Comparison of ENCODE assay signal across 8 cellular contexts in genomic region chr2:47631306-47631705, GRCh38.
"Had no signal": no experiment of that assay in that cellular context is flagged by ENCODE, and none has a peak within 500 bp of the region (broad histone marks: within the 10 kb centered on the region; RNA-seq: fewer than 3 reads in every experiment).

No MANE protein-coding gene starts in this region.

- DNase-seq: activated CD4-positive, alpha-beta T cell treated with anti-CD3 and anti-CD28 coated beads for 4 hours; activated CD8-positive, alpha-beta T cell treated with anti-CD3 and anti-CD28 coated beads, Interleukin-2, amount 10 ng/mL, durations not matched to agents 7 days and 5 days; cerebellar nuclear complex; nephron progenitor cell; ovary had no signal

- H3K27me3 ChIP-seq: ovary, transverse colon had no signal

- ATAC-seq: activated CD8-positive, alpha-beta T cell treated with anti-CD3 and anti-CD28 coated beads, Interleukin-2, amount 10 ng/mL, durations not matched to agents 7 days and 5 days; activated naive CD4-positive, alpha-beta T cell treated with anti-CD3 and anti-CD28 coated beads, Interleukin-2, amount 50 U/mL, for 72 hours; activated T-helper 17 cell treated with anti-CD3 and anti-CD28 coated beads, Interleukin-2, amount 50 U/mL, for 72 hours had no signal

- H3K9me3 ChIP-seq: ovary, transverse colon had no signal

- H3K4me3 ChIP-seq: ovary, transverse colon had no signal

- H3K4me1 ChIP-seq: transverse colon had no signal

- H3K27ac ChIP-seq: ovary, transverse colon had no signal

- H3K36me3 ChIP-seq: ovary, transverse colon had no signal
